In the genomic region with DNA sequence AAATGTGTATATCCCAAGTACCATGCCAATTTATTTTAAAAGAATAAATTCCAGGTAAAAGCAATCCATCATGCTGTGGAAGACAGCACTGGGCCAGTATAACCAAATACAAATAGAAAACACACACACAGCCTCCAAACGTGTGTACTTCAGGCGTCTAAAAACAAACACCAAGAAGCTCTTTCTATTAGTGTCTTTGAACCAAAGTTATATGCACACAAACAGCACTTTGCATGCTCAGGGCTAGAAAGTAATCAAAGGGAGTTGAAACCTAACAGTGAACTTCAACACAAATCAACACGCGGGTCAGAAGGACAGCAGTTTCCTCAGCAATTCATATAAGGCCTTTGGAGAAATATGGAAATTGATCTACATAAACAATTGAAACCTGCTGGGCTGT, we compare ENCODE assay signal across 1 cellular context.
TF ChIP-seq lines count a peak whose summit lies in the region.

No MANE protein-coding gene starts in this region.

TF ChIP-seq in HepG2, 621 proteins besides CTCF, POLR2A, EP300 and RAD21 (continued from another document and continues in another):
- TF ChIP-seq FOXP1 (IDR thresholded peaks at IDR 0.05) (peak; percentile 65; the same call in 1 of the 2 replicates), FOXP1 (CRISPR knock-in tag; IDR thresholded peaks at IDR 0.05) (peak; percentile 97), GTF2F1 (IDR thresholded peaks at IDR 0.05; ENCODE audit: low read length) (no peak), ZNF501 (CRISPR knock-in tag; IDR thresholded peaks at IDR 0.05) (no peak), NFIB (CRISPR knock-in tag; IDR thresholded peaks at IDR 0.05; ENCODE audit: borderline replicate concordance) (no peak), PAWR (CRISPR knock-in tag; IDR thresholded peaks at IDR 0.05; ENCODE audit: borderline replicate concordance) (no peak), MAX (IDR thresholded peaks at IDR 0.05) (no peak), ZNF441 (CRISPR knock-in tag; IDR thresholded peaks at IDR 0.05; ENCODE audit: borderline replicate concordance) (no peak), ZBTB49 (CRISPR knock-in tag; IDR thresholded peaks at IDR 0.05; ENCODE audit: borderline replicate concordance) (no peak), ZNF547 (CRISPR knock-in tag; IDR thresholded peaks at IDR 0.05) (no peak), NFIC (IDR thresholded peaks at IDR 0.05; ENCODE audit: low read length) (peak; percentile 48; the same call in 1 of the 2 replicates), FOXK1 (CRISPR knock-in tag; IDR thresholded peaks at IDR 0.05; ENCODE audit: borderline replicate concordance, low read depth) (0 out of 2 replicates have a peak, but pooled peaks have one; percentile 39), TBX3 (IDR thresholded peaks at IDR 0.05; ENCODE audit: borderline replicate concordance) (peak; percentile 90), ZGPAT (CRISPR knock-in tag; IDR thresholded peaks at IDR 0.05) (peak; percentile 42; the same call in 1 of the 2 replicates), SOX5 (CRISPR knock-in tag; IDR thresholded peaks at IDR 0.05; ENCODE audit: borderline replicate concordance) (peak; percentile 65; the same call in 1 of the 2 replicates), FOXA3 (CRISPR knock-in tag; IDR thresholded peaks at IDR 0.05) (peak; percentile 77), SALL1 (CRISPR knock-in tag; IDR thresholded peaks at IDR 0.05) (peak; percentile 38; the same call in 1 of the 2 replicates), ZNF644 (CRISPR knock-in tag; IDR thresholded peaks at IDR 0.05; ENCODE audit: low read depth) (no peak), PAXIP1 (CRISPR knock-in tag; conservative IDR thresholded peaks at IDR 0.05) (peak; percentile 56), HNRNPL (IDR thresholded peaks at IDR 0.05; ENCODE audit: low read depth, low read length) (no peak), ZNF781 (CRISPR knock-in tag; IDR thresholded peaks at IDR 0.05; ENCODE audit: borderline replicate concordance, not compliant biosample characterization) (no peak), ETV5 (CRISPR knock-in tag; IDR thresholded peaks at IDR 0.05; ENCODE audit: borderline replicate concordance) (no peak), ZKSCAN1 (IDR thresholded peaks at IDR 0.05; ENCODE audit: low read length) (no peak), ZNF503 (CRISPR knock-in tag; IDR thresholded peaks at IDR 0.05) (no peak), FOXA1 (IDR thresholded peaks at IDR 0.05) (0 out of 2 replicates have a peak, but pooled peaks have one; percentile 11), FOXA1 (CRISPR knock-in tag; IDR thresholded peaks at IDR 0.05) (0 out of 2 replicates have a peak, but pooled peaks have one; percentile 3), SKI (IDR thresholded peaks at IDR 0.05; ENCODE audit: partially characterized antibody) (peak; percentile 31), ZBTB43 (CRISPR knock-in tag; conservative IDR thresholded peaks at IDR 0.05) (no peak), NR0B2 (CRISPR knock-in tag; IDR thresholded peaks at IDR 0.05) (no peak), RARA (CRISPR knock-in tag; IDR thresholded peaks at IDR 0.05) (peak; percentile 86), TCF7 (IDR thresholded peaks at IDR 0.05; ENCODE audit: low read depth) (peak; percentile 59; the same call in 1 of the 2 replicates), ZFP36L1 (CRISPR knock-in tag; IDR thresholded peaks at IDR 0.05) (peak; percentile 57; the same call in 1 of the 2 replicates)
- TF ChIP-seq, protein P1, sequence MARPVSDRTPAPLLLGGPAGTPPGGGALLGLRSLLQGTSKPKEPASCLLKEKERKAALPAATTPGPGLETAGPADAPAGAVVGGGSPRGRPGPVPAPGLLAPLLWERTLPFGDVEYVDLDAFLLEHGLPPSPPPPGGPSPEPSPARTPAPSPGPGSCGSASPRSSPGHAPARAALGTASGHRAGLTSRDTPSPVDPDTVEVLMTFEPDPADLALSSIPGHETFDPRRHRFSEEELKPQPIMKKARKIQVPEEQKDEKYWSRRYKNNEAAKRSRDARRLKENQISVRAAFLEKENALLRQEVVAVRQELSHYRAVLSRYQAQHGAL (CRISPR knock-in tag; IDR thresholded peaks at IDR 0.05; ENCODE audit: not compliant biosample characterization) = no peak
- TF ChIP-seq, protein P2, sequence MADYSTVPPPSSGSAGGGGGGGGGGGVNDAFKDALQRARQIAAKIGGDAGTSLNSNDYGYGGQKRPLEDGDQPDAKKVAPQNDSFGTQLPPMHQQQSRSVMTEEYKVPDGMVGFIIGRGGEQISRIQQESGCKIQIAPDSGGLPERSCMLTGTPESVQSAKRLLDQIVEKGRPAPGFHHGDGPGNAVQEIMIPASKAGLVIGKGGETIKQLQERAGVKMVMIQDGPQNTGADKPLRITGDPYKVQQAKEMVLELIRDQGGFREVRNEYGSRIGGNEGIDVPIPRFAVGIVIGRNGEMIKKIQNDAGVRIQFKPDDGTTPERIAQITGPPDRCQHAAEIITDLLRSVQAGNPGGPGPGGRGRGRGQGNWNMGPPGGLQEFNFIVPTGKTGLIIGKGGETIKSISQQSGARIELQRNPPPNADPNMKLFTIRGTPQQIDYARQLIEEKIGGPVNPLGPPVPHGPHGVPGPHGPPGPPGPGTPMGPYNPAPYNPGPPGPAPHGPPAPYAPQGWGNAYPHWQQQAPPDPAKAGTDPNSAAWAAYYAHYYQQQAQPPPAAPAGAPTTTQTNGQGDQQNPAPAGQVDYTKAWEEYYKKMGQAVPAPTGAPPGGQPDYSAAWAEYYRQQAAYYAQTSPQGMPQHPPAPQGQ (CRISPR knock-in tag; IDR thresholded peaks at IDR 0.05; ENCODE audit: borderline replicate concordance) = no peak
- TF ChIP-seq, protein P3, sequence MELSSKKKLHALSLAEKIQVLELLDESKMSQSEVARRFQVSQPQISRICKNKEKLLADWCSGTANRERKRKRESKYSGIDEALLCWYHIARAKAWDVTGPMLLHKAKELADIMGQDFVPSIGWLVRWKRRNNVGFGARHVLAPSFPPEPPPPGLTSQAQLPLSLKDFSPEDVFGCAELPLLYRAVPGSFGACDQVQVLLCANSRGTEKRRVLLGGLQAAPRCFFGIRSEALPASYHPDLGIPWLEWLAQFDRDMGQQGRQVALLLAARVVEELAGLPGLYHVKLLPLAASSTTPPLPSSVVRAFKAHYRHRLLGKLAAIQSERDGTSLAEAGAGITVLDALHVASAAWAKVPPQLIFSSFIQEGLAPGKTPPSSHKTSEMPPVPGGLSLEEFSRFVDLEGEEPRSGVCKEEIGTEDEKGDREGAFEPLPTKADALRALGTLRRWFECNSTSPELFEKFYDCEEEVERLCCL (CRISPR knock-in tag; IDR thresholded peaks at IDR 0.05; ENCODE audit: borderline replicate concordance) = no peak
- TF ChIP-seq, protein P4, sequence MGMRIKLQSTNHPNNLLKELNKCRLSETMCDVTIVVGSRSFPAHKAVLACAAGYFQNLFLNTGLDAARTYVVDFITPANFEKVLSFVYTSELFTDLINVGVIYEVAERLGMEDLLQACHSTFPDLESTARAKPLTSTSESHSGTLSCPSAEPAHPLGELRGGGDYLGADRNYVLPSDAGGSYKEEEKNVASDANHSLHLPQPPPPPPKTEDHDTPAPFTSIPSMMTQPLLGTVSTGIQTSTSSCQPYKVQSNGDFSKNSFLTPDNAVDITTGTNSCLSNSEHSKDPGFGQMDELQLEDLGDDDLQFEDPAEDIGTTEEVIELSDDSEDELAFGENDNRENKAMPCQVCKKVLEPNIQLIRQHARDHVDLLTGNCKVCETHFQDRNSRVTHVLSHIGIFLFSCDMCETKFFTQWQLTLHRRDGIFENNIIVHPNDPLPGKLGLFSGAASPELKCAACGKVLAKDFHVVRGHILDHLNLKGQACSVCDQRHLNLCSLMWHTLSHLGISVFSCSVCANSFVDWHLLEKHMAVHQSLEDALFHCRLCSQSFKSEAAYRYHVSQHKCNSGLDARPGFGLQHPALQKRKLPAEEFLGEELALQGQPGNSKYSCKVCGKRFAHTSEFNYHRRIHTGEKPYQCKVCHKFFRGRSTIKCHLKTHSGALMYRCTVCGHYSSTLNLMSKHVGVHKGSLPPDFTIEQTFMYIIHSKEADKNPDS (CRISPR knock-in tag; IDR thresholded peaks at IDR 0.05) = no peak
